ENCODE assay signal across 14 cellular contexts in genomic region chr22:38740116-38740723, GRCh38. TPM values are rescaled to one million over a fixed set of nuclear protein-coding genes. Genes with fewer than 3 reads are reported as not detected.
DNase-seq lines count a peak whose midpoint lies in the region; ATAC-seq, FAIRE-seq and TF ChIP-seq lines count a peak whose summit lies in the region.
"Had no signal": no experiment of that assay in that cellular context is flagged by ENCODE, and none has a peak within 500 bp of the region (broad histone marks: within the 10 kb centered on the region; RNA-seq: fewer than 3 reads in every experiment).

No MANE protein-coding gene starts in this region.

- H3K36me3 ChIP-seq in GM12878 (ENCODE audit: control insufficient read depth in 2 of 2, insufficient read depth in 2 of 2, low read length in 1 of 2), result peaks cover 32 to 64% of the 10 kb centered on the region in 2 experiments

- SMC1A ChIA-PET in GM12878 (lab: Charles Lee; ENCODE audit: uncharacterized antibody, unreplicated experiment), result interaction anchor here (1.1 kb wide), 1 partner anchor 29 kb away, joined by 3 read pairs; no protein-coding TSS in a partner anchor

- H3K9me3 ChIP-seq in GM12878 (replicated peaks; ENCODE audit: control insufficient read depth, insufficient read depth, low read length), result no peaks in the 10 kb centered on the region
- H3K9me3 ChIP-seq: esophagus squamous epithelium, Peyer's patch had no signal

- no peaks in the 10 kb centered on the region for H3K27me3 ChIP-seq in GM12878 (replicated peaks in 1 of 2; ENCODE audit: control insufficient read depth in 2 of 2, insufficient read depth in 2 of 2, low read length in 1 of 2)
- H3K27me3 ChIP-seq: esophagus squamous epithelium, Peyer's patch had no signal

- no peak for TF ChIP-seq EP300 in GM12878 (IDR thresholded peaks at IDR 0.05; ENCODE audit: borderline replicate concordance in 1 of 2, control insufficient read depth in 1 of 2, low read depth in 2 of 2, low read length in 2 of 2)

- no peak for FAIRE-seq in GM12878 (lab: Jason Lieb, UNC)
- no peak for FAIRE-seq in GM19239 (lab: Jason Lieb, UNC)
- FAIRE-seq: A204.1 had no signal

- CTCF ChIA-PET in GM12878 (lab: Yijun Ruan, JAX), result interaction anchor here (1.1 kb wide), 2 partner anchors 26 to 28 kb away, joined by 3 read pairs; no protein-coding TSS in a partner anchor

- BruUV-seq in GM12878 (replicated peaks; lab: Mats Ljungman, UMichigan), result no TSS peak

- H3K4me2 ChIP-seq in GM12878 (ENCODE audit: control insufficient read depth, insufficient read depth), result no peak overlapping the region

- RAD21 ChIA-PET in GM12878 (lab: Charles Lee; ENCODE audit: unreplicated experiment), result no interaction called here

- intact Hi-C loops in activated CD4-positive, alpha-beta T cell treated with anti-CD3 and anti-CD28 coated beads, Interleukin-2, amount 10 ng/mL, durations not matched to agents 24 days and 14 days (cut with micrococcal nuclease), result no loop called here
- intact Hi-C loops in GM12878 (cut with micrococcal nuclease; ENCODE audit: unreplicated experiment), result no loop called here

- H3K4me3 ChIP-seq in GM12878, result no peak overlapping the region
- H3K4me3 ChIP-seq: esophagus squamous epithelium, lung, Peyer's patch had no signal

- no peak for TF ChIP-seq CTCF in GM13976 (IDR thresholded peaks at IDR 0.05; ENCODE audit: borderline replicate concordance, control extremely low read depth, extremely low read depth, insufficient read depth, missing control alignments)
- TF ChIP-seq CTCF in GM12878 (IDR thresholded peaks at IDR 0.05 in 2 of 3, conservative IDR thresholded peaks at IDR 0.05 in 1 of 3; ENCODE audit: control insufficient read depth in 2 of 3, extremely low read depth in 1 of 3, insufficient read depth in 1 of 3, low read depth in 3 of 3, low read length in 3 of 3), result no peak
- TF ChIP-seq CTCF in neural crest cell (conservative IDR thresholded peaks at IDR 0.05), result no peak

- POLR2A ChIA-PET in GM12878 (lab: Charles Lee), result no interaction called here

- WGBS in GM12878 (ENCODE audit: insufficient coverage, insufficient replicate concordance, low lambda C conversion rate, missing lambda C conversion rate), result 90% methylated on average over 15 of the region's 15 CpGs

- no peak overlapping the region for H3K4me3 Mint-ChIP-seq in activated CD4-positive, alpha-beta T cell treated with anti-CD3 and anti-CD28 coated beads, Interleukin-2, amount 10 ng/mL, durations not matched to agents 24 days and 14 days
- no peak overlapping the region for H3K4me3 Mint-ChIP-seq in neural crest cell
- H3K4me3 Mint-ChIP-seq: naive B cell had no signal

- no peaks in the 10 kb centered on the region for H3K9me3 Mint-ChIP-seq in activated CD4-positive, alpha-beta T cell treated with anti-CD3 and anti-CD28 coated beads, Interleukin-2, amount 10 ng/mL, durations not matched to agents 24 days and 14 days
- no peaks in the 10 kb centered on the region for H3K9me3 Mint-ChIP-seq in neural crest cell
- H3K9me3 Mint-ChIP-seq: naive B cell had no signal

- no peak overlapping the region for H3K9ac ChIP-seq in GM12878 (ENCODE audit: control insufficient read depth, insufficient read depth, low read length)

- H3K79me2 ChIP-seq in GM12878 (ENCODE audit: control insufficient read depth, insufficient read depth, low read length), result no peaks in the 10 kb centered on the region

- peak overlapping the region; percentile 17 for H3K27ac Mint-ChIP-seq in activated CD4-positive, alpha-beta T cell treated with anti-CD3 and anti-CD28 coated beads, Interleukin-2, amount 10 ng/mL, durations not matched to agents 24 days and 14 days
- H3K27ac Mint-ChIP-seq in neural crest cell (ENCODE audit: unreplicated experiment), result peak overlapping the region; percentile 43

- H3K36me3 Mint-ChIP-seq in activated CD4-positive, alpha-beta T cell treated with anti-CD3 and anti-CD28 coated beads, Interleukin-2, amount 10 ng/mL, durations not matched to agents 24 days and 14 days (ENCODE audit: low read depth), result peaks cover 79% of the 10 kb centered on the region
- peaks cover 7% of the 10 kb centered on the region for H3K36me3 Mint-ChIP-seq in neural crest cell (ENCODE audit: low read depth)

- TF ChIP-seq POLR2A in GM12878 (IDR thresholded peaks at IDR 0.05; ENCODE audit: low read depth, low read length), result peak; percentile 1; the same call in 1 of the 2 replicates

- H3K27me3 Mint-ChIP-seq in activated CD4-positive, alpha-beta T cell treated with anti-CD3 and anti-CD28 coated beads, Interleukin-2, amount 10 ng/mL, durations not matched to agents 24 days and 14 days, result no peaks in the 10 kb centered on the region
- no peaks in the 10 kb centered on the region for H3K27me3 Mint-ChIP-seq in neural crest cell (ENCODE audit: low read depth)
- H3K27me3 Mint-ChIP-seq: naive B cell had no signal

- H3K4me1 Mint-ChIP-seq in activated CD4-positive, alpha-beta T cell treated with anti-CD3 and anti-CD28 coated beads, Interleukin-2, amount 10 ng/mL, durations not matched to agents 24 days and 14 days, result peaks cover 24% of the 10 kb centered on the region
- no peaks in the 10 kb centered on the region for H3K4me1 Mint-ChIP-seq in neural crest cell

- in situ Hi-C loops in GM13976 (cut with MboI; ENCODE audit: low sequenced_read_pairs, unreplicated experiment) (no loop called here), GM12878 (cut with MboI) (no loop called here)

- DNase-seq in activated CD4-positive, alpha-beta T cell treated with anti-CD3 and anti-CD28 coated beads, Interleukin-2, amount 10 ng/mL, durations not matched to agents 24 days and 14 days, result no peak
- no peak for DNase-seq in activated CD4-positive, alpha-beta T cell treated with anti-CD3 and anti-CD28 coated beads, Interleukin-2, amount 50 U/mL, for 1 hour
- DNase-seq in GM13976 (ENCODE audit: low spot score) (peak; percentile 30), GM12878 (ENCODE audit: low read depth, low spot score) (no peak), neural crest cell (ENCODE audit: low read depth, low spot score) (no peak), GM19239 (ENCODE audit: insufficient read length, low spot score) (no peak)
- DNase-seq in effector CD4-positive, alpha-beta T cell, result no peak
- DNase-seq: esophagus squamous epithelium, naive B cell, NCI-H1417 treated with DMSO at 0.1 percent for 48 hours, Peyer's patch had no signal

- no peak overlapping the region for H2AFZ ChIP-seq in GM12878 (ENCODE audit: control insufficient read depth, low read depth, low read length)

- no peaks in the 10 kb centered on the region for H4K20me1 ChIP-seq in GM12878 (ENCODE audit: control insufficient read depth, insufficient read depth)

- no peaks in the 10 kb centered on the region for H3K4me1 ChIP-seq in GM12878 (ENCODE audit: control insufficient read depth, insufficient read depth, low read length)

- no peak for TF ChIP-seq RAD21 in GM12878 (IDR thresholded peaks at IDR 0.05; ENCODE audit: insufficient read depth, low read depth, low read length)

- no peak overlapping the region for H3K27ac ChIP-seq in GM12878 (ENCODE audit: control insufficient read depth, insufficient read depth)
- H3K27ac ChIP-seq: esophagus squamous epithelium, Peyer's patch had no signal

- ATAC-seq in GM12878, result no peak
- no peak for ATAC-seq in GM18867 (IDR thresholded peaks at IDR 0.05; ENCODE audit: unreplicated experiment)

RNA-seq across cellular contexts. Expression of gene SUN2, which starts 15.6 kb away (rescaled TPM):
- total RNA-seq in activated CD4-positive, alpha-beta T cell treated with anti-CD3 and anti-CD28 coated beads, Interleukin-2, amount 10 ng/mL, durations not matched to agents 24 days and 14 days, result 124 and 128 TPM in 2 replicates
- total RNA-seq in GM12878 (2013; cell fraction: nucleolus; rRNA removed), result 163 and 168 TPM in 2 replicates
- total RNA-seq in GM12878 (2014; rRNA removed), result 69.8 and 87.5 TPM in 2 replicates
- total RNA-seq in GM12878 (2014; rRNA removed; fragmentation: Illumina TruSeq; extraction: Trizol), result 30.6 and 33.1 TPM in 2 replicates
- total RNA-seq in GM12878 (2021), result 93.4 and 107 TPM in 2 replicates
- polyA plus RNA-seq in GM12878 (2011; ENCODE audit: low read depth), result 26.3 TPM
- 18.6 and 38.7 TPM in 2 replicates for polyA plus RNA-seq in GM12878 (2011; rRNA removed)
- 48.0 and 68.9 TPM in 2 replicates for polyA plus RNA-seq in GM12878 (2011; cell fraction: cytosol; rRNA removed)
- polyA plus RNA-seq in GM12878 (2011; cell fraction: nucleus; rRNA removed), result 156 and 202 TPM in 2 replicates
- polyA plus RNA-seq in GM12878 (2012), result 56.9 and 62.2 TPM in 2 replicates
- 8.7 and 26.2 TPM in 2 replicates for polyA plus RNA-seq in GM12878 (2014; fragmentation: Illumina TruSeq; extraction: Trizol)
- polyA plus RNA-seq in GM12878 (2014; fragmentation: Nextera tagmentation; extraction: Ambion mirVana), result under 1 TPM; 0.18 to 0.95 TPM
- polyA plus RNA-seq in GM12878 (2014; rRNA removed), result 78.0 and 103 TPM in 2 replicates
- polyA plus RNA-seq in GM12878 (2016; fragmentation: Nextera tagmentation; extraction: Ambion mirVana), result 10 to 100 TPM; 10.4 to 40.8 TPM
- 49.2 and 105 TPM in 2 replicates for polyA minus RNA-seq in GM12878 (2011; rRNA and poly(A)+ RNA removed)
- 31.7 and 37.9 TPM in 2 replicates for polyA minus RNA-seq in GM12878 (2011; cell fraction: cytosol; rRNA and poly(A)+ RNA removed)
- 52.8 and 89.5 TPM in 2 replicates for polyA minus RNA-seq in GM12878 (2011; cell fraction: nucleus; rRNA and poly(A)+ RNA removed)
- 39.0 and 41.7 TPM in 2 replicates for total RNA-seq in neural crest cell

RNA-seq across cellular contexts. Expression of gene GTPBP1, which starts 34.5 kb away (rescaled TPM):
- 102 and 103 TPM in 2 replicates for total RNA-seq in activated CD4-positive, alpha-beta T cell treated with anti-CD3 and anti-CD28 coated beads, Interleukin-2, amount 10 ng/mL, durations not matched to agents 24 days and 14 days
- 156 and 196 TPM in 2 replicates for total RNA-seq in GM12878 (2013; cell fraction: nucleolus; rRNA removed)
- total RNA-seq in GM12878 (2014; rRNA removed) (33.8 and 39.1 TPM in 2 replicates), GM12878 (2014; rRNA removed; fragmentation: Illumina TruSeq; extraction: Trizol) (20.6 and 20.8 TPM in 2 replicates), GM12878 (2021) (55.7 and 63.1 TPM in 2 replicates), neural crest cell (73.3 and 75.6 TPM in 2 replicates)
- 25.3 TPM for polyA plus RNA-seq in GM12878 (2011; ENCODE audit: low read depth)
- polyA plus RNA-seq in GM12878 (2011; rRNA removed) (28.0 and 47.0 TPM in 2 replicates), GM12878 (2014; fragmentation: Illumina TruSeq; extraction: Trizol) (16.6 and 39.2 TPM in 2 replicates), GM12878 (2014; fragmentation: Nextera tagmentation; extraction: Ambion mirVana) (1 to 10 TPM in 1 of 2 experiments, under 1 TPM in 1; 0.89 to 1.9 TPM), GM12878 (2014; rRNA removed) (46.2 and 57.3 TPM in 2 replicates), GM12878 (2016; fragmentation: Nextera tagmentation; extraction: Ambion mirVana) (10 to 100 TPM; 25.7 to 29.3 TPM)
- 32.9 and 43.9 TPM in 2 replicates for polyA plus RNA-seq in GM12878 (2011; cell fraction: cytosol; rRNA removed)
- 185 and 188 TPM in 2 replicates for polyA plus RNA-seq in GM12878 (2011; cell fraction: nucleus; rRNA removed)
- polyA plus RNA-seq in GM12878 (2012), result 37.0 and 38.4 TPM in 2 replicates
- polyA minus RNA-seq in GM12878 (2011; rRNA and poly(A)+ RNA removed), result 56.7 and 73.3 TPM in 2 replicates
- polyA minus RNA-seq in GM12878 (2011; cell fraction: cytosol; rRNA and poly(A)+ RNA removed), result 15.3 and 19.2 TPM in 2 replicates
- polyA minus RNA-seq in GM12878 (2011; cell fraction: nucleus; rRNA and poly(A)+ RNA removed), result 76.4 and 113 TPM in 2 replicates

RNA-seq across cellular contexts. Expression of gene JOSD1, which starts 39.5 kb away (rescaled TPM):
- 90.4 and 93.8 TPM in 2 replicates for total RNA-seq in activated CD4-positive, alpha-beta T cell treated with anti-CD3 and anti-CD28 coated beads, Interleukin-2, amount 10 ng/mL, durations not matched to agents 24 days and 14 days
- total RNA-seq in GM12878 (2013; cell fraction: nucleolus; rRNA removed), result 42.3 and 42.8 TPM in 2 replicates
- total RNA-seq in GM12878 (2014; rRNA removed) (50.4 and 65.1 TPM in 2 replicates), GM12878 (2014; rRNA removed; fragmentation: Illumina TruSeq; extraction: Trizol) (37.1 and 37.9 TPM in 2 replicates), GM12878 (2021) (48.1 and 53.4 TPM in 2 replicates), neural crest cell (50.5 and 51.8 TPM in 2 replicates)
- 24.6 TPM for polyA plus RNA-seq in GM12878 (2011; ENCODE audit: low read depth)
- polyA plus RNA-seq in GM12878 (2011; rRNA removed) (47.4 and 54.6 TPM in 2 replicates), GM12878 (2014; fragmentation: Illumina TruSeq; extraction: Trizol) (43.9 and 48.6 TPM in 2 replicates), GM12878 (2014; fragmentation: Nextera tagmentation; extraction: Ambion mirVana) (10 to 100 TPM; 11.9 to 15.9 TPM), GM12878 (2014; rRNA removed) (50.0 and 50.8 TPM in 2 replicates), GM12878 (2016; fragmentation: Nextera tagmentation; extraction: Ambion mirVana) (1 to 10 TPM; 6.2 to 7.8 TPM)
- 70.1 and 74.6 TPM in 2 replicates for polyA plus RNA-seq in GM12878 (2011; cell fraction: cytosol; rRNA removed)
- 35.7 and 38.5 TPM in 2 replicates for polyA plus RNA-seq in GM12878 (2011; cell fraction: nucleus; rRNA removed)
- polyA plus RNA-seq in GM12878 (2012), result 33.3 and 35.5 TPM in 2 replicates
- 46.8 and 52.2 TPM in 2 replicates for polyA minus RNA-seq in GM12878 (2011; rRNA and poly(A)+ RNA removed)
- 24.2 and 27.9 TPM in 2 replicates for polyA minus RNA-seq in GM12878 (2011; cell fraction: cytosol; rRNA and poly(A)+ RNA removed)
- 11.6 and 18.6 TPM in 2 replicates for polyA minus RNA-seq in GM12878 (2011; cell fraction: nucleus; rRNA and poly(A)+ RNA removed)

RNA-seq across cellular contexts. Expression of gene DNAL4, which starts 53.7 kb away (rescaled TPM):
- total RNA-seq in activated CD4-positive, alpha-beta T cell treated with anti-CD3 and anti-CD28 coated beads, Interleukin-2, amount 10 ng/mL, durations not matched to agents 24 days and 14 days, result 5.5 and 6.3 TPM in 2 replicates
- 2.8 and 4.9 TPM in 2 replicates for total RNA-seq in GM12878 (2013; cell fraction: nucleolus; rRNA removed)
- total RNA-seq in GM12878 (2014; rRNA removed) (6.6 and 7.0 TPM in 2 replicates), GM12878 (2014; rRNA removed; fragmentation: Illumina TruSeq; extraction: Trizol) (4.7 and 5.3 TPM in 2 replicates), GM12878 (2021) (5.1 and 6.3 TPM in 2 replicates), neural crest cell (18.0 and 18.9 TPM in 2 replicates)
- polyA plus RNA-seq in GM12878 (2011; ENCODE audit: low read depth), result 2.8 TPM
- polyA plus RNA-seq in GM12878 (2011; rRNA removed) (3.9 and 4.5 TPM in 2 replicates), GM12878 (2014; fragmentation: Illumina TruSeq; extraction: Trizol) (3.5 and 8.0 TPM in 2 replicates), GM12878 (2014; fragmentation: Nextera tagmentation; extraction: Ambion mirVana) (under 1 TPM in 1 of 2 experiments, not detected in 1; 0.35 TPM), GM12878 (2014; rRNA removed) (8.5 and 8.9 TPM in 2 replicates), GM12878 (2016; fragmentation: Nextera tagmentation; extraction: Ambion mirVana) (1 to 10 TPM; 6.3 to 7.8 TPM)
- 7.1 and 8.4 TPM in 2 replicates for polyA plus RNA-seq in GM12878 (2011; cell fraction: cytosol; rRNA removed)
- polyA plus RNA-seq in GM12878 (2011; cell fraction: nucleus; rRNA removed), result 3.3 and 5.9 TPM in 2 replicates
- 6.4 and 7.2 TPM in 2 replicates for polyA plus RNA-seq in GM12878 (2012)
- polyA minus RNA-seq in GM12878 (2011; rRNA and poly(A)+ RNA removed), result 3.1 and 4.8 TPM in 2 replicates
- 1.6 and 1.8 TPM in 2 replicates for polyA minus RNA-seq in GM12878 (2011; cell fraction: cytosol; rRNA and poly(A)+ RNA removed)
- 0.97 and 1.7 TPM in 2 replicates for polyA minus RNA-seq in GM12878 (2011; cell fraction: nucleus; rRNA and poly(A)+ RNA removed)

RNA-seq across cellular contexts. Expression of gene TOMM22, which starts 58.5 kb away (rescaled TPM):
- 169 and 172 TPM in 2 replicates for total RNA-seq in activated CD4-positive, alpha-beta T cell treated with anti-CD3 and anti-CD28 coated beads, Interleukin-2, amount 10 ng/mL, durations not matched to agents 24 days and 14 days
- 12.9 and 15.1 TPM in 2 replicates for total RNA-seq in GM12878 (2013; cell fraction: nucleolus; rRNA removed)
- total RNA-seq in GM12878 (2014; rRNA removed) (97.3 and 107 TPM in 2 replicates), GM12878 (2014; rRNA removed; fragmentation: Illumina TruSeq; extraction: Trizol) (87.8 and 92.6 TPM in 2 replicates), GM12878 (2021) (133 and 134 TPM in 2 replicates), neural crest cell (105 and 107 TPM in 2 replicates)
- 32.5 TPM for polyA plus RNA-seq in GM12878 (2011; ENCODE audit: low read depth)
- polyA plus RNA-seq in GM12878 (2011; rRNA removed) (71.8 and 89.6 TPM in 2 replicates), GM12878 (2014; fragmentation: Illumina TruSeq; extraction: Trizol) (116 and 131 TPM in 2 replicates), GM12878 (2014; fragmentation: Nextera tagmentation; extraction: Ambion mirVana) (10 to 100 TPM; 37.6 to 62.2 TPM), GM12878 (2014; rRNA removed) (69.9 and 70.8 TPM in 2 replicates), GM12878 (2016; fragmentation: Nextera tagmentation; extraction: Ambion mirVana) (100 to 1,000 TPM; 194 to 197 TPM)
- 39.3 and 54.7 TPM in 2 replicates for polyA plus RNA-seq in GM12878 (2011; cell fraction: cytosol; rRNA removed)
- polyA plus RNA-seq in GM12878 (2011; cell fraction: nucleus; rRNA removed), result 23.3 and 25.9 TPM in 2 replicates
- 55.0 and 72.2 TPM in 2 replicates for polyA plus RNA-seq in GM12878 (2012)
- polyA minus RNA-seq in GM12878 (2011; rRNA and poly(A)+ RNA removed), result 35.8 and 38.8 TPM in 2 replicates
- 20.8 and 24.8 TPM in 2 replicates for polyA minus RNA-seq in GM12878 (2011; cell fraction: cytosol; rRNA and poly(A)+ RNA removed)
- 6.9 and 9.3 TPM in 2 replicates for polyA minus RNA-seq in GM12878 (2011; cell fraction: nucleus; rRNA and poly(A)+ RNA removed)
